8 cellular contexts compared by ENCODE assay signal in genomic region chr6:34146021-34146782, GRCh38. TPM values are rescaled to one million over a fixed set of nuclear protein-coding genes. Genes with fewer than 3 reads are reported as not detected.
DNase-seq lines count a peak whose midpoint lies in the region; ATAC-seq and TF ChIP-seq lines count a peak whose summit lies in the region.

Gene GRM4, minus strand, starts transcription at chr6:34146087. Its CDS starts 12,591 bp downstream, at chr6:34133496.

- H3K27ac ChIP-seq in right cardiac atrium (ENCODE audit: low read length) (no peak within 1 kb of the TSS), skin epidermis (no peak within 1 kb of the TSS)

- H3K4me3 ChIP-seq in WI38 (ENCODE audit: low read depth, low read length) (peak within 1 kb of the TSS; percentile 30), right cardiac atrium (ENCODE audit: low read length) (peak within 1 kb of the TSS; percentile 17), skin epidermis (peak within 1 kb of the TSS in 6 of 7 experiments; percentile 15 to 39 (median 26))

- DNase-seq in NCI-H748 (lab: John Stamatoyannopoulos, UW; ENCODE audit: unreplicated experiment) (peak; percentile 37), NCI-H748 treated with DMSO at 0.1 percent for 48 hours (lab: John Stamatoyannopoulos, UW) (no peak), right cardiac atrium (peak in 1 of 3 donors; percentile 24), NCI-H2029 treated with DMSO at 0.1 percent for 48 hours (lab: John Stamatoyannopoulos, UW) (no peak), OCI-M2 (lab: John Stamatoyannopoulos, UW; ENCODE audit: unreplicated experiment) (no peak)

- intact Hi-C loops in right cardiac atrium (cut with DNase I): loop anchor here in 1 of 4 donors (10.0 kb wide), 1 partner anchor 371 kb away; no protein-coding TSS in a partner anchor

- no peaks in the 10 kb centered on the region for H3K27me3 ChIP-seq in right cardiac atrium (ENCODE audit: control insufficient read depth, insufficient read depth)

- peaks cover 4% of the 10 kb centered on the region for H3K4me1 ChIP-seq in right cardiac atrium (ENCODE audit: control insufficient read depth, insufficient read depth, low read length)

- 25% methylated on average over 20 of the region's 20 CpGs for WGBS in right cardiac atrium

- ATAC-seq in right cardiac atrium (no peak), GM21717 (IDR thresholded peaks at IDR 0.05; ENCODE audit: unreplicated experiment) (no peak)

- TF ChIP-seq CTCF in WI38 (IDR thresholded peaks at IDR 0.05; ENCODE audit: low read depth, low read length): no peak

- H3K9me3 ChIP-seq in right cardiac atrium (ENCODE audit: control insufficient read depth, low read length): no peaks in the 10 kb centered on the region

RNA-seq across cellular contexts. Expression of gene GRM4, which starts in this region (rescaled TPM):
- not detected for total RNA-seq in right cardiac atrium
- polyA plus RNA-seq in right cardiac atrium: not detected
